8 cellular contexts compared by ENCODE assay signal in genomic region chr12:4270016-4270669, GRCh38. TPM values are rescaled to one million over a fixed set of nuclear protein-coding genes. Genes with fewer than 3 reads are reported as not detected.
A peak's percentile ranks its signal among the peaks of the same experiment; 100 is the strongest.
DNase-seq lines count a peak whose midpoint lies in the region; ATAC-seq, FAIRE-seq and TF ChIP-seq lines count a peak whose summit lies in the region.

No MANE protein-coding gene starts in this region.

- H3K9me3 ChIP-seq in mesodermal cell (ENCODE audit: control insufficient read depth, low read length): no peaks in the 10 kb centered on the region
- no peaks in the 10 kb centered on the region for H3K9me3 ChIP-seq in testis

- H3K4me1 ChIP-seq in mesodermal cell (ENCODE audit: control insufficient read depth, insufficient read depth, low read length, poor library complexity, severe bottlenecking) (peaks cover 14% of the 10 kb centered on the region), testis (peaks cover 12% of the 10 kb centered on the region)

- H3K27ac ChIP-seq in mesodermal cell (ENCODE audit: low read depth, low read length, severe bottlenecking) (no peak overlapping the region), testis (peak overlapping the region; percentile 73 to 92)

- no peak for TF ChIP-seq CTCF in testis (IDR thresholded peaks at IDR 0.05)

- no peak for FAIRE-seq in GM12891 (lab: Jason Lieb, UNC)

- WGBS in mesodermal cell (ENCODE audit: insufficient coverage in 2 of 2), 2 experiments: 1 to 2% methylated on average over 11 to 13 of the region's 31 CpGs
- 4 to 10% methylated on average over 30 to 31 of the region's 31 CpGs for WGBS in testis, 2 donors

- peak overlapping the region; percentile 99 for H3K4me3 ChIP-seq in mesodermal cell (ENCODE audit: extremely low read depth, insufficient read depth, low read length, poor library complexity, severe bottlenecking)
- peak overlapping the region; percentile 41 to 85 for H3K4me3 ChIP-seq in testis

- no peaks in the 10 kb centered on the region for H3K27me3 Mint-ChIP-seq in activated naive CD8-positive, alpha-beta T cell treated with anti-CD3 and anti-CD28 coated beads, Interleukin-2, amount 50 U/mL, for 24 hours

- H3K36me3 ChIP-seq in mesodermal cell (ENCODE audit: control insufficient read depth, insufficient read depth, low read length) (no peaks in the 10 kb centered on the region), testis (ENCODE audit: low read depth, missing control alignments) (no peaks in the 10 kb centered on the region)

- H3K4me1 Mint-ChIP-seq in activated naive CD8-positive, alpha-beta T cell treated with anti-CD3 and anti-CD28 coated beads, Interleukin-2, amount 50 U/mL, for 24 hours: peaks cover 33% of the 10 kb centered on the region

- H3K27ac Mint-ChIP-seq in activated naive CD8-positive, alpha-beta T cell treated with anti-CD3 and anti-CD28 coated beads, Interleukin-2, amount 50 U/mL, for 24 hours: peak overlapping the region; percentile 100

- ATAC-seq in activated naive CD8-positive, alpha-beta T cell treated with anti-CD3 and anti-CD28 coated beads, Interleukin-2, amount 50 U/mL, for 24 hours: no peak

- peak; percentile 64 for DNase-seq in RPMI8226
- DNase-seq in activated naive CD8-positive, alpha-beta T cell treated with anti-CD3 and anti-CD28 coated beads, Interleukin-2, amount 50 U/mL, for 24 hours: peak; percentile 68
- DNase-seq in testis: no peak
- no peak for DNase-seq in anterior cingulate cortex (lab: John Stamatoyannopoulos, UW)
- DNase-seq in GM12891 (ENCODE audit: insufficient read length, low spot score): no peak
- DNase-seq in NCI-H524 treated with DMSO at 0.1 percent for 48 hours (lab: John Stamatoyannopoulos, UW): no peak
- no peak for DNase-seq in DMS79 treated with DMSO at 0.1 percent for 48 hours (lab: John Stamatoyannopoulos, UW)

- H3K36me3 Mint-ChIP-seq in activated naive CD8-positive, alpha-beta T cell treated with anti-CD3 and anti-CD28 coated beads, Interleukin-2, amount 50 U/mL, for 24 hours (ENCODE audit: low read depth): peaks cover 6% of the 10 kb centered on the region

- no peaks in the 10 kb centered on the region for H3K27me3 ChIP-seq in testis

- no peak for TF ChIP-seq POLR2A in testis (IDR thresholded peaks at IDR 0.05)
- no peak; the same call in 1 of the 2 replicates for TF ChIP-seq POLR2A in GM12891 (IDR thresholded peaks at IDR 0.05; ENCODE audit: low read depth, low read length)

- H3K9me3 Mint-ChIP-seq in activated naive CD8-positive, alpha-beta T cell treated with anti-CD3 and anti-CD28 coated beads, Interleukin-2, amount 50 U/mL, for 24 hours: no peaks in the 10 kb centered on the region

- peak overlapping the region; percentile 89 for H3K4me3 Mint-ChIP-seq in activated naive CD8-positive, alpha-beta T cell treated with anti-CD3 and anti-CD28 coated beads, Interleukin-2, amount 50 U/mL, for 24 hours

- intact Hi-C loops in testis (cut with DNase I; ENCODE audit: low total_unique reads): loop anchor here (10.0 kb wide), 1 partner anchor 235 kb away; no protein-coding TSS in a partner anchor

TF ChIP-seq in GM12891, 5 proteins besides CTCF, POLR2A, EP300 and RAD21:
- TF ChIP-seq TAF1 (IDR thresholded peaks at IDR 0.05; ENCODE audit: low read depth, low read length): no peak
- no peak for TF ChIP-seq SPI1 (IDR thresholded peaks at IDR 0.05; ENCODE audit: low read depth, low read length)
- TF ChIP-seq POLR2AphosphoS5 (IDR thresholded peaks at IDR 0.05; ENCODE audit: low read depth, low read length): no peak
- TF ChIP-seq PAX5 (IDR thresholded peaks at IDR 0.05; ENCODE audit: insufficient read depth, low read length, severe bottlenecking): no peak
- TF ChIP-seq POU2F2 (IDR thresholded peaks at IDR 0.05; ENCODE audit: low read depth, low read length): no peak
TF ChIP-seq in GM12891: peak in this region for 0.

RNA-seq across cellular contexts. Expression of gene CCND2, which starts 3.4 kb away (rescaled TPM):
- 66.2 TPM for polyA plus RNA-seq in mesodermal cell (2013, experiment 1 of 2)
- polyA plus RNA-seq in mesodermal cell (2013, experiment 2 of 2): 66.9 TPM
- 10 to 100 TPM; 19.9 to 21.3 TPM for total RNA-seq in testis
- polyA plus RNA-seq in testis (ENCODE audit: insufficient read depth, low read depth, low replicate concordance): 7.9 TPM
- polyA plus RNA-seq in GM12891 (2012; ENCODE audit: low read depth, missing spikeins): 64.3 TPM

RNA-seq across cellular contexts. Expression of gene TIGAR, which starts 50.9 kb away (rescaled TPM):
- polyA plus RNA-seq in mesodermal cell (2013, experiment 1 of 2): 9.8 TPM
- polyA plus RNA-seq in mesodermal cell (2013, experiment 2 of 2): 12.9 TPM
- total RNA-seq in testis: 10 to 100 TPM in 1 of 2 donors, 1 to 10 TPM in 1; 5.1 to 14.6 TPM
- polyA plus RNA-seq in testis (ENCODE audit: insufficient read depth, low read depth, low replicate concordance): 14.2 TPM
- 15.4 TPM for polyA plus RNA-seq in GM12891 (2012; ENCODE audit: low read depth, missing spikeins)

Comparison
In these comparisons a context has a peak if more than half of its experiments do, and no peak if none do; other contexts are left out.
1. DNase-seq: peak in RPMI8226 (single experiment) and activated naive CD8-positive, alpha-beta T cell treated with anti-CD3 and anti-CD28 coated beads, Interleukin-2, amount 50 U/mL, for 24 hours (single experiment); none in testis (single experiment), anterior cingulate cortex (0 of 58), GM12891 (single experiment), NCI-H524 treated with DMSO at 0.1 percent for 48 hours (single experiment) and DMS79 treated with DMSO at 0.1 percent for 48 hours (single experiment).